Comparison of ENCODE assay signal across 1 cellular context in the genomic region with DNA sequence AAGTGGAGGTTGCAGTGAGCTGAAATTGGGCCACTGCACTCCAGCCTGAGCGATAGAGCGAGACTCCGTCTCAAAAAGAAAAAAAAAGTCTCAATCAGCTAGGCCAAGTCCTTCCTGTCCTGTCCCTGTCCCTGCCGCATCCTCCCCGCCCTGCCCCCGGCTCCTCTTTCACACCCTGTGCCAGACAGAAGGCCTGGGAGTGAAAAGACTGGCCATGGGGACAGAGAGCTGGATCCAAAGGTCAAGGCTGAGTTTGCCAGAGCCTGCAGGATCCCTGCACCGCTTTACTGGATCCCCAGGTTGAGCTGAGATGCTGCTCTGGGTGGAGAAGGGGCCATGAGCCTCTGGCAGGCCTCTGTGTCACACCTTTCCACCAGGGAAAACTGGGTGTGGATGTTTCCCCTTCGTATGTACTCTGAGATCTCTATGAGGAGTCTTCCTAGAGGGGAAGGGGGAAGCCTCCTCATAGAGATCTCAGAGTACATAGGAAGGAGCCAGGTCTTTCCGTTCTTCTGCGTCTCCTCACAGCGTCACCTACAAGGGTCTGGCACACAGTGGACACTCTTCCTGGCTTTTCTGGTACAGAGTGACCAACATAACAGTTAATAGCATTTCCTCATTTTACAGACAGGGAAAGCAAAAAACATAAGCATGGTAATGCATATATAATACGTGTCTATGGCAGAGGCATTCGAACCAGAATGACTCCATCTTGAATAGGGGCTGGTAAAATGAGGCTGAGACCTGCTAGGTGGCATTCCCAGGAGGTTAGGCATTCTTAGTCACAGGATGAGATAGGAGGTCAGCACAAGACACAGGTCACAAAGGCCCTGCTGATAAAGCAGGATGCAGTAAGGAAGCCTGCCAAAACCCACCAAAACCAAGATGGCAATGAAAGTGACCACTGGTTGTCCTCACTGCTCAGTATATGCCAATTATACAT.
A peak's percentile ranks its signal among the peaks of the same experiment; 100 is the strongest.
TF ChIP-seq lines count a peak whose summit lies in the region.

No MANE protein-coding gene starts in this region.

TF ChIP-seq in HepG2, 621 proteins besides CTCF, POLR2A, EP300 and RAD21 (continued from another document):
- TF ChIP-seq ZBTB25 (CRISPR knock-in tag; IDR thresholded peaks at IDR 0.05) (no peak), MYNN (CRISPR knock-in tag; IDR thresholded peaks at IDR 0.05; ENCODE audit: low read depth) (no peak), MZF1 (CRISPR knock-in tag; IDR thresholded peaks at IDR 0.05; ENCODE audit: borderline replicate concordance) (no peak), HHEX (CRISPR knock-in tag; IDR thresholded peaks at IDR 0.05) (0 out of 2 replicates have a peak, but pooled peaks have one; percentile 24), ZNF263 (CRISPR knock-in tag; IDR thresholded peaks at IDR 0.05) (0 out of 2 replicates have a peak, but pooled peaks have one; percentile 31), SRSF4 (IDR thresholded peaks at IDR 0.05; ENCODE audit: low read depth, low read length, poor library complexity, severe bottlenecking) (no peak), ZNF710 (CRISPR knock-in tag; IDR thresholded peaks at IDR 0.05; ENCODE audit: borderline replicate concordance) (peak; percentile 79; the same call in 1 of the 2 replicates), ESRRA (CRISPR knock-in tag; IDR thresholded peaks at IDR 0.05; ENCODE audit: low read depth) (peak; percentile 86), SOX13 (IDR thresholded peaks at IDR 0.05) (no peak), SOX13 (CRISPR knock-in tag; conservative IDR thresholded peaks at IDR 0.05 in 1 of 2, IDR thresholded peaks at IDR 0.05 in 1 of 2) (peak in 1 of 2 experiments; percentile 58; a peak in 2 of 4 replicates), SP4 (CRISPR knock-in tag; IDR thresholded peaks at IDR 0.05) (peak; percentile 44; the same call in 1 of the 2 replicates), ZNF746 (CRISPR knock-in tag; IDR thresholded peaks at IDR 0.05) (0 out of 2 replicates have a peak, but pooled peaks have one; percentile 49), ZNF292 (CRISPR knock-in tag; IDR thresholded peaks at IDR 0.05; ENCODE audit: borderline replicate concordance, low read depth) (peak; percentile 38; the same call in 1 of the 2 replicates), ZFP36L2 (CRISPR knock-in tag; IDR thresholded peaks at IDR 0.05) (no peak), KAT8 (CRISPR knock-in tag; IDR thresholded peaks at IDR 0.05) (no peak), FOXP1 (IDR thresholded peaks at IDR 0.05) (no peak), FOXP1 (CRISPR knock-in tag; IDR thresholded peaks at IDR 0.05) (0 out of 2 replicates have a peak, but pooled peaks have one; percentile 16), HNRNPL (IDR thresholded peaks at IDR 0.05; ENCODE audit: low read depth, low read length) (0 out of 2 replicates have a peak, but pooled peaks have one; percentile 36), ETV5 (CRISPR knock-in tag; IDR thresholded peaks at IDR 0.05; ENCODE audit: borderline replicate concordance) (peak; percentile 67), SKI (IDR thresholded peaks at IDR 0.05; ENCODE audit: partially characterized antibody) (peak; percentile 77), ADNP (CRISPR knock-in tag; IDR thresholded peaks at IDR 0.05) (0 out of 2 replicates have a peak, but pooled peaks have one; percentile 11), CHD4 (IDR thresholded peaks at IDR 0.05; ENCODE audit: borderline replicate concordance, low read length) (0 out of 2 replicates have a peak, but pooled peaks have one; percentile 47), FOSL2 (CRISPR knock-in tag; IDR thresholded peaks at IDR 0.05) (peak; percentile 33; the same call in 1 of the 2 replicates), STAT6 (CRISPR knock-in tag; IDR thresholded peaks at IDR 0.05; ENCODE audit: borderline replicate concordance) (no peak)
- TF ChIP-seq, protein P1, sequence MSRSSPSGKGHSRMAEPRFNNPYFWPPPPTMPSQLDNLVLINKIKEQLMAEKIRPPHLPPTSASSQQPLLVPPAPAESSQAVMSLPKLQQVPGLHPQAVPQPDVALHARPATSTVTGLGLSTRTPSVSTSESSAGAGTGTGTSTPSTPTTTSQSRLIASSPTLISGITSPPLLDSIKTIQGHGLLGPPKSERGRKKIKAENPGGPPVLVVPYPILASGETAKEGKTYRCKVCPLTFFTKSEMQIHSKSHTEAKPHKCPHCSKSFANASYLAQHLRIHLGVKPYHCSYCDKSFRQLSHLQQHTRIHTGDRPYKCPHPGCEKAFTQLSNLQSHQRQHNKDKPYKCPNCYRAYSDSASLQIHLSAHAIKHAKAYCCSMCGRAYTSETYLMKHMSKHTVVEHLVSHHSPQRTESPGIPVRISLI (CRISPR knock-in tag; IDR thresholded peaks at IDR 0.05; ENCODE audit: borderline replicate concordance): peak; percentile 73
- TF ChIP-seq, protein P2, sequence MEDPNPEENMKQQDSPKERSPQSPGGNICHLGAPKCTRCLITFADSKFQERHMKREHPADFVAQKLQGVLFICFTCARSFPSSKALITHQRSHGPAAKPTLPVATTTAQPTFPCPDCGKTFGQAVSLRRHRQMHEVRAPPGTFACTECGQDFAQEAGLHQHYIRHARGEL (CRISPR knock-in tag; IDR thresholded peaks at IDR 0.05): no peak
- TF ChIP-seq, protein P3, sequence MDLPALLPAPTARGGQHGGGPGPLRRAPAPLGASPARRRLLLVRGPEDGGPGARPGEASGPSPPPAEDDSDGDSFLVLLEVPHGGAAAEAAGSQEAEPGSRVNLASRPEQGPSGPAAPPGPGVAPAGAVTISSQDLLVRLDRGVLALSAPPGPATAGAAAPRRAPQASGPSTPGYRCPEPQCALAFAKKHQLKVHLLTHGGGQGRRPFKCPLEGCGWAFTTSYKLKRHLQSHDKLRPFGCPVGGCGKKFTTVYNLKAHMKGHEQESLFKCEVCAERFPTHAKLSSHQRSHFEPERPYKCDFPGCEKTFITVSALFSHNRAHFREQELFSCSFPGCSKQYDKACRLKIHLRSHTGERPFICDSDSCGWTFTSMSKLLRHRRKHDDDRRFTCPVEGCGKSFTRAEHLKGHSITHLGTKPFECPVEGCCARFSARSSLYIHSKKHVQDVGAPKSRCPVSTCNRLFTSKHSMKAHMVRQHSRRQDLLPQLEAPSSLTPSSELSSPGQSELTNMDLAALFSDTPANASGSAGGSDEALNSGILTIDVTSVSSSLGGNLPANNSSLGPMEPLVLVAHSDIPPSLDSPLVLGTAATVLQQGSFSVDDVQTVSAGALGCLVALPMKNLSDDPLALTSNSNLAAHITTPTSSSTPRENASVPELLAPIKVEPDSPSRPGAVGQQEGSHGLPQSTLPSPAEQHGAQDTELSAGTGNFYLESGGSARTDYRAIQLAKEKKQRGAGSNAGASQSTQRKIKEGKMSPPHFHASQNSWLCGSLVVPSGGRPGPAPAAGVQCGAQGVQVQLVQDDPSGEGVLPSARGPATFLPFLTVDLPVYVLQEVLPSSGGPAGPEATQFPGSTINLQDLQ (CRISPR knock-in tag; IDR thresholded peaks at IDR 0.05): 0 out of 2 replicates have a peak, but pooled peaks have one; percentile 26
- TF ChIP-seq, protein P4, sequence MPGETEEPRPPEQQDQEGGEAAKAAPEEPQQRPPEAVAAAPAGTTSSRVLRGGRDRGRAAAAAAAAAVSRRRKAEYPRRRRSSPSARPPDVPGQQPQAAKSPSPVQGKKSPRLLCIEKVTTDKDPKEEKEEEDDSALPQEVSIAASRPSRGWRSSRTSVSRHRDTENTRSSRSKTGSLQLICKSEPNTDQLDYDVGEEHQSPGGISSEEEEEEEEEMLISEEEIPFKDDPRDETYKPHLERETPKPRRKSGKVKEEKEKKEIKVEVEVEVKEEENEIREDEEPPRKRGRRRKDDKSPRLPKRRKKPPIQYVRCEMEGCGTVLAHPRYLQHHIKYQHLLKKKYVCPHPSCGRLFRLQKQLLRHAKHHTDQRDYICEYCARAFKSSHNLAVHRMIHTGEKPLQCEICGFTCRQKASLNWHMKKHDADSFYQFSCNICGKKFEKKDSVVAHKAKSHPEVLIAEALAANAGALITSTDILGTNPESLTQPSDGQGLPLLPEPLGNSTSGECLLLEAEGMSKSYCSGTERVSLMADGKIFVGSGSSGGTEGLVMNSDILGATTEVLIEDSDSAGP (CRISPR knock-in tag; IDR thresholded peaks at IDR 0.05; ENCODE audit: borderline replicate concordance): peak; percentile 25; the same call in 1 of the 2 replicates
